5 cellular contexts compared by ENCODE assay signal in genomic region chr7:38947541-38947940, GRCh38. TPM values are rescaled to one million over a fixed set of nuclear protein-coding genes. Genes with fewer than 3 reads are reported as not detected.
"Had no signal": no experiment of that assay in that cellular context is flagged by ENCODE, and none has a peak within 500 bp of the region (broad histone marks: within the 10 kb centered on the region; RNA-seq: fewer than 3 reads in every experiment).

No MANE protein-coding gene starts in this region.

RNA-seq across cellular contexts. Expression of gene POU6F2, which starts 30.2 kb away (rescaled TPM):
- total RNA-seq: subcutaneous adipose tissue, suprapubic skin, thoracic aorta, vagina had no signal
- polyA plus RNA-seq: stomach had no signal
